8 cellular contexts compared by ENCODE assay signal in genomic region chr15:28975766-28976179, GRCh38.
DNase-seq lines count a peak whose midpoint lies in the region; ATAC-seq and TF ChIP-seq lines count a peak whose summit lies in the region.

No MANE protein-coding gene starts in this region.

- WGBS in neuronal stem cell (ENCODE audit: extremely low coverage in 2 of 2, insufficient read length in 2 of 2, insufficient replicate concordance in 1 of 2), 2 donors = no CpG with 5 or more reads among the region's 2 CpGs

- H3K36me3 ChIP-seq in neuronal stem cell (replicated peaks in 1 of 2; ENCODE audit: control insufficient read depth in 2 of 2, insufficient read depth in 2 of 2, low read length in 2 of 2) = no peaks in the 10 kb centered on the region

- peak; percentile 6 for DNase-seq in AG10803 (ENCODE audit: low read depth)
- DNase-seq in GM20000 (ENCODE audit: low spot score) = peak; percentile 64
- peak; percentile 7 for DNase-seq in NCI-H748 treated with DMSO at 0.1 percent for 48 hours (lab: John Stamatoyannopoulos, UW)
- peak; percentile 61 for DNase-seq in activated CD4-positive, alpha-beta memory T cell treated with anti-CD3 and anti-CD28 coated beads, Interleukin-2, amount 10 ng/mL, durations not matched to agents 7 days and 5 days
- DNase-seq in endothelial cell (ENCODE audit: low spot score) = peak; percentile 65
- peak; percentile 72 for DNase-seq in pons (ENCODE audit: low spot score)
- DNase-seq in neuronal stem cell (ENCODE audit: low spot score) = no peak

- H2BK15ac ChIP-seq in neuronal stem cell (ENCODE audit: low read length) = no peak overlapping the region

- H3K27me3 ChIP-seq in neuronal stem cell (ENCODE audit: control insufficient read depth in 3 of 3, insufficient read depth in 3 of 3, low read depth in 1 of 3, low read length in 3 of 3) = no peaks in the 10 kb centered on the region

- H3K4me2 ChIP-seq in neuronal stem cell (ENCODE audit: insufficient read depth, low read length, poor library complexity, severe bottlenecking) = no peak overlapping the region

- H3K9me3 ChIP-seq in neuronal stem cell (replicated peaks in 1 of 2; ENCODE audit: control insufficient read depth in 2 of 2, insufficient read depth in 1 of 2, low read depth in 1 of 2, low read length in 2 of 2) = no peaks in the 10 kb centered on the region

- H3K9ac ChIP-seq in neuronal stem cell (ENCODE audit: low read depth, low read length, poor library complexity) = no peak overlapping the region

- H3K4me3 ChIP-seq in AG10803 (ENCODE audit: low read length) (no peak overlapping the region), neuronal stem cell (ENCODE audit: low read length in 2 of 2) (no peak overlapping the region)

- H2BK5ac ChIP-seq in neuronal stem cell (ENCODE audit: low read length) = no peak overlapping the region

- H3K4ac ChIP-seq in neuronal stem cell (ENCODE audit: low read length) = no peak overlapping the region

- no peak overlapping the region for H2BK12ac ChIP-seq in neuronal stem cell (ENCODE audit: low read length)

- no peak overlapping the region for H4K8ac ChIP-seq in neuronal stem cell (ENCODE audit: low read depth, low read length)

- H3K36me3 Mint-ChIP-seq in activated CD4-positive, alpha-beta memory T cell treated with anti-CD3 and anti-CD28 coated beads, Interleukin-2, amount 10 ng/mL, durations not matched to agents 7 days and 5 days (ENCODE audit: low read depth) = no peaks in the 10 kb centered on the region
- no peaks in the 10 kb centered on the region for H3K36me3 Mint-ChIP-seq in endothelial cell (ENCODE audit: low read depth, unreplicated experiment)

- H3K4me1 ChIP-seq in neuronal stem cell (ENCODE audit: control insufficient read depth in 2 of 2, insufficient read depth in 1 of 2, low read depth in 1 of 2, low read length in 2 of 2) = peaks cover 15 to 25% of the 10 kb centered on the region in 2 donors

- ATAC-seq in HG03095 (IDR thresholded peaks at IDR 0.05; ENCODE audit: unreplicated experiment) = no peak

- no peak overlapping the region for H2AK5ac ChIP-seq in neuronal stem cell (ENCODE audit: low read depth, low read length)

- H3K4me3 Mint-ChIP-seq in activated CD4-positive, alpha-beta memory T cell treated with anti-CD3 and anti-CD28 coated beads, Interleukin-2, amount 10 ng/mL, durations not matched to agents 7 days and 5 days = no peak overlapping the region
- no peak overlapping the region for H3K4me3 Mint-ChIP-seq in endothelial cell (ENCODE audit: unreplicated experiment)

- peak; percentile 52 for TF ChIP-seq CTCF in AG10803 (conservative IDR thresholded peaks at IDR 0.05; ENCODE audit: low read length)
- peak; percentile 80 for TF ChIP-seq CTCF in GM20000 (IDR thresholded peaks at IDR 0.05; ENCODE audit: extremely low read depth, missing control alignments)
- TF ChIP-seq CTCF in endothelial cell (IDR thresholded peaks at IDR 0.05; ENCODE audit: unreplicated experiment) = peak; percentile 87

- no peak overlapping the region for H4K91ac ChIP-seq in neuronal stem cell (ENCODE audit: low read depth, low read length, poor library complexity)

- no peaks in the 10 kb centered on the region for H3K9me3 Mint-ChIP-seq in activated CD4-positive, alpha-beta memory T cell treated with anti-CD3 and anti-CD28 coated beads, Interleukin-2, amount 10 ng/mL, durations not matched to agents 7 days and 5 days
- H3K9me3 Mint-ChIP-seq in endothelial cell (ENCODE audit: unreplicated experiment) = no peaks in the 10 kb centered on the region

- no peak overlapping the region for H2BK120ac ChIP-seq in neuronal stem cell (ENCODE audit: low read depth, low read length)

- CTCF ChIA-PET in activated CD4-positive, alpha-beta memory T cell treated with anti-CD3 and anti-CD28 coated beads, Interleukin-2, amount 10 ng/mL, durations not matched to agents 7 days and 5 days (lab: Charles Lee) = interaction anchor here (0.6 to 1.4 kb wide), 8 partner anchors 11 to 190 kb away, joined by 3 to 5 read pairs (median 3); no protein-coding TSS in a partner anchor

- no peak overlapping the region for H3K14ac ChIP-seq in neuronal stem cell (ENCODE audit: low read length)

- POLR2A ChIA-PET in activated CD4-positive, alpha-beta memory T cell treated with anti-CD3 and anti-CD28 coated beads, Interleukin-2, amount 10 ng/mL, durations not matched to agents 7 days and 5 days (lab: Charles Lee) = no interaction called here

- no peak overlapping the region for H2AFZ ChIP-seq in neuronal stem cell (ENCODE audit: low read length)

- H3K27ac ChIP-seq in neuronal stem cell (replicated peaks; ENCODE audit: low read length) = no peak overlapping the region

- H3K27ac Mint-ChIP-seq in activated CD4-positive, alpha-beta memory T cell treated with anti-CD3 and anti-CD28 coated beads, Interleukin-2, amount 10 ng/mL, durations not matched to agents 7 days and 5 days = no peak overlapping the region
- no peak overlapping the region for H3K27ac Mint-ChIP-seq in endothelial cell (ENCODE audit: unreplicated experiment)

- H3K79me1 ChIP-seq in neuronal stem cell (ENCODE audit: low read depth, low read length) = no peaks in the 10 kb centered on the region

- H3K18ac ChIP-seq in neuronal stem cell (ENCODE audit: low read length) = no peak overlapping the region

- H3K27me3 Mint-ChIP-seq in activated CD4-positive, alpha-beta memory T cell treated with anti-CD3 and anti-CD28 coated beads, Interleukin-2, amount 10 ng/mL, durations not matched to agents 7 days and 5 days = peaks cover 4% of the 10 kb centered on the region
- H3K27me3 Mint-ChIP-seq in endothelial cell (ENCODE audit: unreplicated experiment) = no peaks in the 10 kb centered on the region

- no peaks in the 10 kb centered on the region for H3K4me1 Mint-ChIP-seq in activated CD4-positive, alpha-beta memory T cell treated with anti-CD3 and anti-CD28 coated beads, Interleukin-2, amount 10 ng/mL, durations not matched to agents 7 days and 5 days
- H3K4me1 Mint-ChIP-seq in endothelial cell (ENCODE audit: unreplicated experiment) = peaks cover 3% of the 10 kb centered on the region

- H3K23ac ChIP-seq in neuronal stem cell (ENCODE audit: low read depth, low read length, poor library complexity) = no peak overlapping the region
